9 cellular contexts compared by ENCODE assay signal in genomic region chr20:64064145-64064698, GRCh38. TPM values are rescaled to one million over a fixed set of nuclear protein-coding genes. Genes with fewer than 3 reads are reported as not detected.
DNase-seq lines count a peak whose midpoint lies in the region; ATAC-seq and TF ChIP-seq lines count a peak whose summit lies in the region.
"Had no signal": no experiment of that assay in that cellular context is flagged by ENCODE, and none has a peak within 500 bp of the region (broad histone marks: within the 10 kb centered on the region; RNA-seq: fewer than 3 reads in every experiment).

No MANE protein-coding gene starts in this region.

- H3K4me1 Mint-ChIP-seq in CD8-positive, alpha-beta T cell (ENCODE audit: low read depth), result peaks cover 32% of the 10 kb centered on the region

- CTCF ChIA-PET in CD8-positive, alpha-beta T cell (lab: Charles Lee), result interaction anchor here (0.8 to 1.6 kb wide), 3 partner anchors 26 to 56 kb away, joined by 3 to 7 read pairs (median 7); no protein-coding TSS in a partner anchor

- H3K4me3 ChIP-seq in CD8-positive, alpha-beta T cell (ENCODE audit: low read depth, low read length), result no peak overlapping the region
- H3K4me3 ChIP-seq in MG63 (peak overlapping the region; percentile 93), dorsolateral prefrontal cortex (peak overlapping the region; percentile 61 to 99 (median 94)), neuron (ENCODE audit: low read length) (peak overlapping the region; percentile 68)

- H3K27ac Mint-ChIP-seq in CD8-positive, alpha-beta T cell, result peak overlapping the region; percentile 63

- peak overlapping the region; percentile 82 for H3K4me3 Mint-ChIP-seq in CD8-positive, alpha-beta T cell

- no peaks in the 10 kb centered on the region for H3K27me3 Mint-ChIP-seq in CD8-positive, alpha-beta T cell (ENCODE audit: low read depth)

- intact Hi-C loops in CD8-positive, alpha-beta T cell (cut with DNase I, micrococcal nuclease), result loop anchor here (10.0 kb wide), 2 partner anchors 61 to 849 kb away; partner anchors contain the start of gene YTHDF1 (in 1 of the 2)
- intact Hi-C loops in dorsolateral prefrontal cortex (cut with DNase I), result loop anchor here (5.0 to 10.0 kb wide), 4 partner anchors 82 to 357 kb away; partner anchors contain the start of genes ARFRP1 (in 1 of the 2), DNAJC5 (in 1 of the 2), PRPF6 (in 1 of the 2) and SAMD10 (in 1 of the 2)

- H3K27me3 ChIP-seq in CD8-positive, alpha-beta T cell (ENCODE audit: insufficient read depth, low read length), result no peaks in the 10 kb centered on the region
- H3K27me3 ChIP-seq in MG63 (no peaks in the 10 kb centered on the region), dorsolateral prefrontal cortex (no peaks in the 10 kb centered on the region), neuron (ENCODE audit: insufficient read depth, low read length) (peaks cover 3% of the 10 kb centered on the region)

- no peak for DNase-seq in CD8-positive, alpha-beta T cell
- DNase-seq in MG63 (peak; percentile 90), dorsolateral prefrontal cortex (no peak), activated gamma-delta T cell (lab: John Stamatoyannopoulos, UW) (no peak), globus pallidus (ENCODE audit: low spot score) (no peak)
- DNase-seq: effector memory CD4-positive, alpha-beta T cell had no signal

- no peaks in the 10 kb centered on the region for H3K36me3 Mint-ChIP-seq in CD8-positive, alpha-beta T cell

- H3K9me3 ChIP-seq in CD8-positive, alpha-beta T cell (ENCODE audit: low read length), result no peaks in the 10 kb centered on the region
- H3K9me3 ChIP-seq in MG63, result no peaks in the 10 kb centered on the region
- no peaks in the 10 kb centered on the region for H3K9me3 ChIP-seq in neuron (ENCODE audit: low read length)

- no peak overlapping the region for H3K27ac ChIP-seq in CD8-positive, alpha-beta T cell (ENCODE audit: low read depth, low read length)
- H3K27ac ChIP-seq in dorsolateral prefrontal cortex, result peak overlapping the region in 32 of 59 donors; percentile 12 to 95 (median 88)

- H2AFZ ChIP-seq in neuron (ENCODE audit: low read depth, low read length), result no peak overlapping the region

- TF ChIP-seq CTCF in CD8-positive, alpha-beta T cell (IDR thresholded peaks at IDR 0.05), result no peak
- TF ChIP-seq CTCF in dorsolateral prefrontal cortex (IDR thresholded peaks at IDR 0.05 in 54 of 56, conservative IDR thresholded peaks at IDR 0.05 in 2 of 56; ENCODE audit: low read depth in 1 of 56, partially characterized antibody in 56 of 56), result no peak

- peaks cover 48% of the 10 kb centered on the region for H3K4me1 ChIP-seq in CD8-positive, alpha-beta T cell (ENCODE audit: insufficient read depth, low read length)
- H3K4me1 ChIP-seq in neuron (ENCODE audit: insufficient read depth, low read length), result peaks cover 23% of the 10 kb centered on the region

- H3K36me3 ChIP-seq in CD8-positive, alpha-beta T cell (ENCODE audit: insufficient read depth, low read length), result no peaks in the 10 kb centered on the region
- H3K36me3 ChIP-seq in MG63, result peaks cover 6% of the 10 kb centered on the region
- no peaks in the 10 kb centered on the region for H3K36me3 ChIP-seq in neuron (ENCODE audit: insufficient read depth, low read length)

- no peak for ATAC-seq in CD8-positive, alpha-beta T cell
- no peak for ATAC-seq in HG03045 (IDR thresholded peaks at IDR 0.05; ENCODE audit: unreplicated experiment)
- ATAC-seq in GM18858 (IDR thresholded peaks at IDR 0.05; ENCODE audit: unreplicated experiment), result no peak

- POLR2A ChIA-PET in CD8-positive, alpha-beta T cell (lab: Charles Lee), result interaction anchor here (1.1 to 1.3 kb wide), 3 partner anchors 9 to 16 kb away, joined by 3 to 4 read pairs (median 3); partner anchors contain the start of genes OPRL1 and RGS19

- H3K9me3 Mint-ChIP-seq in CD8-positive, alpha-beta T cell, result no peaks in the 10 kb centered on the region

RNA-seq across cellular contexts. Expression of gene TCEA2, which starts 1.2 kb away (rescaled TPM):
- total RNA-seq in CD8-positive, alpha-beta T cell, result 10 to 100 TPM; 18.2 to 18.4 TPM
- total RNA-seq in MG63 (2014; rRNA removed; shearing (Covaris generic); ENCODE audit: low replicate concordance), result 37.8 and 48.0 TPM in 2 replicates
- total RNA-seq in dorsolateral prefrontal cortex, result 100 to 1,000 TPM; 105 to 197 (median 137) TPM

RNA-seq across cellular contexts. Expression of gene SOX18, which starts 14.8 kb away (rescaled TPM):
- not detected for total RNA-seq in CD8-positive, alpha-beta T cell
- 0.22 and 0.92 TPM in 2 replicates for total RNA-seq in MG63 (2014; rRNA removed; shearing (Covaris generic); ENCODE audit: low replicate concordance)
- 10 to 100 TPM in 46 of 120 experiments, 1 to 10 TPM in 74; 2.1 to 27.7 (median 9.1) TPM for total RNA-seq in dorsolateral prefrontal cortex

RNA-seq across cellular contexts. Expression of gene RGS19, which starts 15.1 kb away (rescaled TPM):
- total RNA-seq in CD8-positive, alpha-beta T cell, result 1 to 10 TPM; 6.9 to 8.1 TPM
- total RNA-seq in MG63 (2014; rRNA removed; shearing (Covaris generic); ENCODE audit: low replicate concordance), result 20.2 and 40.9 TPM in 2 replicates
- total RNA-seq in dorsolateral prefrontal cortex, result 10 to 100 TPM in 47 of 120 experiments, 1 to 10 TPM in 73; 3.4 to 22.4 (median 9.0) TPM

RNA-seq across cellular contexts. Expression of gene OPRL1, which starts 15.7 kb away (rescaled TPM):
- total RNA-seq in CD8-positive, alpha-beta T cell, result under 1 TPM; 0.35 to 0.69 TPM
- total RNA-seq in MG63 (2014; rRNA removed; shearing (Covaris generic); ENCODE audit: low replicate concordance), result 1.2 and 3.9 TPM in 2 replicates
- 10 to 100 TPM in 118 of 120 experiments, 1 to 10 TPM in 2; 6.8 to 31.5 (median 21.2) TPM for total RNA-seq in dorsolateral prefrontal cortex

RNA-seq across cellular contexts. Expression of gene LKAAEAR1, which starts 20.0 kb away (rescaled TPM):
- total RNA-seq in CD8-positive, alpha-beta T cell, result under 1 TPM in 1 of 2 experiments, not detected in 1; 0.42 TPM
- total RNA-seq in MG63 (2014; rRNA removed; shearing (Covaris generic); ENCODE audit: low replicate concordance), result 5.0 and 9.9 TPM in 2 replicates
- total RNA-seq in dorsolateral prefrontal cortex, result 1 to 10 TPM; 1.3 to 8.3 (median 3.5) TPM
